In the genomic region with DNA sequence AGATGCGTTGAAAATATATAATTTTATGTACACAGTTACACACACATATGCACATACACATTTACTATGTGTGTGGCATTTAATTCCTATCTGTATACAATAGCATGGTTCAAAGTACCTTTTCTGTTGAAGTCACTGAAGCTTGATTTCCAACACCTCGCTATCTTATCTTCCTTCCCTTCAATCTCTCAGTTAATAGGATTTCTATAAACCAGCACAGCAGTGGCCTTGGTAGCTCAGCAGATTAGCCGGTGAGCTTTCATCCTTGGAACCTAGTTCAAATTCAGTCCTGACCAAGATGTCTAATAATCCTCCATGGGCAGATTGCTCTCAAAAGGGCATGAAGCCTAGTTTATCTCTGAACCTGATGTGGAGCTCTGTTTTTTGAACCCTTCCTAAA, we compare ENCODE assay signal across 24 cellular contexts.
"Had no signal": no experiment of that assay in that cellular context is flagged by ENCODE, and none has a peak within 500 bp of the region (broad histone marks: within the 10 kb centered on the region; RNA-seq: fewer than 3 reads in every experiment).

No MANE protein-coding gene starts in this region.

- H3K4me3 ChIP-seq: coronary artery, dorsolateral prefrontal cortex, esophagus squamous epithelium, gastroesophageal sphincter had no signal

- H3K4me1 ChIP-seq: esophagus squamous epithelium, gastroesophageal sphincter had no signal

- H3K9me3 ChIP-seq: esophagus squamous epithelium, gastroesophageal sphincter had no signal

- H3K36me3 ChIP-seq: brain microvascular endothelial cell, esophagus squamous epithelium, gastroesophageal sphincter had no signal

- ATAC-seq: activated T-cell treated with anti-CD3 and anti-CD28 coated beads, Interleukin-2, amount 50 U/mL, for 72 hours; effector memory CD8-positive, alpha-beta T cell; gastroesophageal sphincter; WTC11 had no signal

- DNase-seq: activated CD4-positive, alpha-beta memory T cell treated with anti-CD3 and anti-CD28 coated beads, Interleukin-2, amount 10 ng/mL, durations not matched to agents 7 days and 5 days; activated CD4-positive, alpha-beta T cell treated with anti-CD3 and anti-CD28 coated beads for 1 hour; activated CD4-positive, alpha-beta T cell treated with anti-CD3 and anti-CD28 coated beads for 4 hours; activated CD4-positive, alpha-beta T cell treated with anti-CD3 and anti-CD28 coated beads, Interleukin-2, amount 10 ng/mL, durations not matched to agents 7 days and 5 days; activated CD4-positive, alpha-beta T cell treated with anti-CD3 and anti-CD28 coated beads, Interleukin-2, amount 50 U/mL, for 4 hours; activated CD8-positive, alpha-beta memory T cell treated with anti-CD3 and anti-CD28 coated beads, Interleukin-2, amount 50 U/mL, for 48 hours; activated gamma-delta T cell; activated naive CD4-positive, alpha-beta T cell treated with anti-CD3 and anti-CD28 coated beads, Interleukin-2, amount 50 U/mL, for 16 hours; activated naive CD4-positive, alpha-beta T cell treated with Interleukin-2 at 50 U/mL for 16 hours; activated T-cell treated with anti-CD3 and anti-CD28 coated beads for 4 hours; activated T-cell treated with anti-CD3 and anti-CD28 coated beads, Interleukin-2, amount 50 U/mL, for 24 hours; activated T-cell treated with anti-CD3 and anti-CD28 coated beads, Interleukin-2, amount 50 U/mL, for 72 hours; amniotic stem cell; anterior cingulate cortex; brain microvascular endothelial cell; dorsolateral prefrontal cortex; effector memory CD8-positive, alpha-beta T cell; esophagus squamous epithelium; foreskin melanocyte; T-helper 2 cell had no signal

- H3K27ac ChIP-seq: brain microvascular endothelial cell, coronary artery, dorsolateral prefrontal cortex, epithelial cell of prostate, esophagus squamous epithelium, gastroesophageal sphincter had no signal

- H3K27me3 ChIP-seq: brain microvascular endothelial cell, dorsolateral prefrontal cortex, esophagus squamous epithelium, gastroesophageal sphincter had no signal
